15 cellular contexts compared by ENCODE assay signal in genomic region chr6:137488736-137489409, GRCh38. TPM values are rescaled to one million over a fixed set of nuclear protein-coding genes. Genes with fewer than 3 reads are reported as not detected.
A peak's percentile ranks its signal among the peaks of the same experiment; 100 is the strongest.
DNase-seq lines count a peak whose midpoint lies in the region; ATAC-seq, FAIRE-seq and TF ChIP-seq lines count a peak whose summit lies in the region.
"Had no signal": no experiment of that assay in that cellular context is flagged by ENCODE, and none has a peak within 500 bp of the region (broad histone marks: within the 10 kb centered on the region; RNA-seq: fewer than 3 reads in every experiment).

No MANE protein-coding gene starts in this region.

- no peak overlapping the region for H2AFZ ChIP-seq in astrocyte (ENCODE audit: low read depth, low read length)

- no peaks in the 10 kb centered on the region for H3K79me2 ChIP-seq in astrocyte (ENCODE audit: insufficient read depth, low read length)

- H3K4me1 Mint-ChIP-seq in astrocyte (ENCODE audit: low read depth, unreplicated experiment) (no peaks in the 10 kb centered on the region), type B pancreatic cell (ENCODE audit: unreplicated experiment) (peaks cover 11% of the 10 kb centered on the region)

- H3K9me3 Mint-ChIP-seq in astrocyte (ENCODE audit: unreplicated experiment) = peaks cover 15% of the 10 kb centered on the region
- no peaks in the 10 kb centered on the region for H3K9me3 Mint-ChIP-seq in type B pancreatic cell

- TF ChIP-seq CTCF in left ventricle myocardium inferior (IDR thresholded peaks at IDR 0.05; ENCODE audit: borderline replicate concordance) (no peak), astrocyte (IDR thresholded peaks at IDR 0.05; ENCODE audit: insufficient read depth, low read depth, low read length) (no peak), lower lobe of right lung (IDR thresholded peaks at IDR 0.05) (no peak), type B pancreatic cell (conservative IDR thresholded peaks at IDR 0.05) (no peak)

- H3K27ac ChIP-seq in left ventricle myocardium inferior (replicated peaks) (no peak overlapping the region), astrocyte (ENCODE audit: low read depth, low read length) (no peak overlapping the region), lower lobe of right lung (no peak overlapping the region)
- H3K27ac ChIP-seq: C4-2B had no signal

- peak overlapping the region; percentile 8 for H3K4me2 ChIP-seq in astrocyte (ENCODE audit: low read length)

- H3K4me1 ChIP-seq in left ventricle myocardium inferior = peaks cover 31% of the 10 kb centered on the region
- H3K4me1 ChIP-seq in astrocyte (ENCODE audit: insufficient read depth, low read length) = no peaks in the 10 kb centered on the region
- H3K4me1 ChIP-seq in lower lobe of right lung = peaks cover 32% of the 10 kb centered on the region

- H3K27ac Mint-ChIP-seq in astrocyte (ENCODE audit: unreplicated experiment) (no peak overlapping the region), type B pancreatic cell (no peak overlapping the region)

- peaks cover 85% of the 10 kb centered on the region for H3K27me3 Mint-ChIP-seq in astrocyte (ENCODE audit: low read depth, unreplicated experiment)
- peaks cover 98% of the 10 kb centered on the region for H3K27me3 Mint-ChIP-seq in type B pancreatic cell

- H3K36me3 Mint-ChIP-seq in astrocyte (ENCODE audit: low read depth, unreplicated experiment) (peaks cover 2% of the 10 kb centered on the region), type B pancreatic cell (peaks cover 3% of the 10 kb centered on the region)

- no peak for DNase-seq in left ventricle myocardium inferior
- DNase-seq in cardiac septum (ENCODE audit: low spot score) = no peak
- no peak for DNase-seq in astrocyte (ENCODE audit: low read depth)
- DNase-seq in lower lobe of right lung = peak; percentile 50
- no peak for DNase-seq in type B pancreatic cell (ENCODE audit: extremely low spot score, unreplicated experiment)
- DNase-seq in NCI-H510A treated with DMSO at 0.1 percent for 48 hours (lab: John Stamatoyannopoulos, UW) = no peak
- no peak for DNase-seq in NCI-H2029 treated with DMSO at 0.1 percent for 48 hours (lab: John Stamatoyannopoulos, UW)
- DNase-seq in A172 (ENCODE audit: low spot score) = no peak
- DNase-seq: effector CD8-positive, alpha-beta T cell; NCI-H446 treated with DMSO at 0.1 percent for 48 hours had no signal

- ATAC-seq in lower lobe of right lung = peak; percentile 24 to 38

- FAIRE-seq in astrocyte (lab: Jason Lieb, UNC) = no peak
- FAIRE-seq: keratinocyte had no signal

- H3K9me3 ChIP-seq in left ventricle myocardium inferior (replicated peaks) (no peaks in the 10 kb centered on the region), astrocyte (ENCODE audit: insufficient read depth, low read depth, low read length) (peaks cover 6% of the 10 kb centered on the region), lower lobe of right lung (no peaks in the 10 kb centered on the region)

- intact Hi-C loops in left ventricle myocardium inferior (cut with micrococcal nuclease) (no loop called here), cardiac septum (cut with DNase I) (no loop called here), lower lobe of right lung (cut with DNase I) (no loop called here)

- peak overlapping the region; percentile 49 for H3K4me3 ChIP-seq in left ventricle myocardium inferior
- no peak overlapping the region for H3K4me3 ChIP-seq in astrocyte (ENCODE audit: insufficient read depth, low read depth, low read length)
- H3K4me3 ChIP-seq in lower lobe of right lung = peak overlapping the region; percentile 31

- H3K27me3 ChIP-seq in left ventricle myocardium inferior (ENCODE audit: low read depth) (peaks cover 100% of the 10 kb centered on the region), astrocyte (ENCODE audit: insufficient read depth, low read length) (peaks cover 85% of the 10 kb centered on the region), lower lobe of right lung (ENCODE audit: low read depth) (peaks cover 93% of the 10 kb centered on the region)

- H3K36me3 ChIP-seq in left ventricle myocardium inferior (no peaks in the 10 kb centered on the region), astrocyte (ENCODE audit: insufficient read depth, low read length) (no peaks in the 10 kb centered on the region), lower lobe of right lung (no peaks in the 10 kb centered on the region)

- H3K9ac ChIP-seq in astrocyte (ENCODE audit: low read length) = no peak overlapping the region

- H3K4me3 Mint-ChIP-seq in astrocyte (ENCODE audit: unreplicated experiment) = no peak overlapping the region
- peak overlapping the region; percentile 70 for H3K4me3 Mint-ChIP-seq in type B pancreatic cell

- no peaks in the 10 kb centered on the region for H4K20me1 ChIP-seq in astrocyte (ENCODE audit: insufficient read depth, low read length)

RNA-seq across cellular contexts. Expression of gene OLIG3, which starts 5.3 kb away (rescaled TPM):
- total RNA-seq in left ventricle myocardium inferior = not detected
- not detected for total RNA-seq in cardiac septum
- 0.14 TPM in 1 of 2 replicates, not detected in the other for total RNA-seq in astrocyte
- total RNA-seq in lower lobe of right lung = not detected
- 1.2 and 3.4 TPM in 2 replicates for total RNA-seq in type B pancreatic cell (ENCODE audit: low replicate concordance)
- not detected in 2 replicates for total RNA-seq in A172 (2014; rRNA removed; shearing (Covaris generic))
- total RNA-seq: M059J, posterior vena cava, SK-MEL-5 had no signal
